15 cellular contexts compared by ENCODE assay signal in genomic region chr20:62825288-62825993, GRCh38. TPM values are rescaled to one million over a fixed set of nuclear protein-coding genes. Genes with fewer than 3 reads are reported as not detected.
A peak's percentile ranks its signal among the peaks of the same experiment; 100 is the strongest.
DNase-seq lines count a peak whose midpoint lies in the region; ATAC-seq and TF ChIP-seq lines count a peak whose summit lies in the region.
"Had no signal": no experiment of that assay in that cellular context is flagged by ENCODE, and none has a peak within 500 bp of the region (broad histone marks: within the 10 kb centered on the region; RNA-seq: fewer than 3 reads in every experiment).

No MANE protein-coding gene starts in this region.

- H3K4me3 ChIP-seq in IMR-90 (ENCODE audit: insufficient read depth, low read depth, low read length) = no peak overlapping the region
- peak overlapping the region in 1 of 2 donors; percentile 58 for H3K4me3 ChIP-seq in ascending aorta

- intact Hi-C loops in Calu3 (cut with micrococcal nuclease; ENCODE audit: unreplicated experiment) (no loop called here), IMR-90 (cut with micrococcal nuclease) (no loop called here), ascending aorta (cut with DNase I) (loop anchor here (1.0 kb wide), 1 partner anchor 31 kb away; no protein-coding TSS in a partner anchor)

- H3K79me1 ChIP-seq in IMR-90 (ENCODE audit: low read depth in 1 of 2, low read length in 2 of 2) = no peaks in the 10 kb centered on the region

- TF ChIP-seq CTCF in Calu3 (IDR thresholded peaks at IDR 0.05; ENCODE audit: unreplicated experiment) (no peak), IMR-90 (conservative IDR thresholded peaks at IDR 0.05; ENCODE audit: low read depth, low read length) (no peak), ascending aorta (IDR thresholded peaks at IDR 0.05) (no peak), omental fat pad (IDR thresholded peaks at IDR 0.05) (no peak)

- H3K4me1 Mint-ChIP-seq in Calu3 (ENCODE audit: low read depth, unreplicated experiment) = peaks cover 6% of the 10 kb centered on the region
- H3K4me1 Mint-ChIP-seq in activated CD8-positive, alpha-beta T cell treated with anti-CD3 and anti-CD28 coated beads, Interleukin-2, amount 10 ng/mL, durations not matched to agents 7 days and 5 days (ENCODE audit: low read depth) = peaks cover 2% of the 10 kb centered on the region
- H3K4me1 Mint-ChIP-seq: stimulated activated effector memory CD8-positive, alpha-beta T cell treated with anti-CD3 and anti-CD28 coated beads, Interleukin-12 subunit alpha, Interleukin-12 subunit beta, amount 100 ng/mL, for 72 hours had no signal

- no peak overlapping the region for H3K27ac ChIP-seq in IMR-90 (ENCODE audit: insufficient read depth, low read length)
- peak overlapping the region; percentile 52 to 58 for H3K27ac ChIP-seq in ascending aorta
- H3K27ac ChIP-seq: thoracic aorta had no signal

- H3K9me3 Mint-ChIP-seq in Calu3 (ENCODE audit: low read depth, unreplicated experiment) = no peaks in the 10 kb centered on the region
- no peaks in the 10 kb centered on the region for H3K9me3 Mint-ChIP-seq in activated CD8-positive, alpha-beta T cell treated with anti-CD3 and anti-CD28 coated beads, Interleukin-2, amount 10 ng/mL, durations not matched to agents 7 days and 5 days (ENCODE audit: insufficient read depth)
- H3K9me3 Mint-ChIP-seq: activated T-cell treated with anti-CD3 and anti-CD28 coated beads, Interleukin-2, amount 50 U/mL, for 4 hours; CD8-positive, alpha-beta memory T cell; naive thymus-derived CD8-positive, alpha-beta T cell; stimulated activated effector memory CD8-positive, alpha-beta T cell treated with anti-CD3 and anti-CD28 coated beads, Interleukin-12 subunit alpha, Interleukin-12 subunit beta, amount 100 ng/mL, for 72 hours had no signal

- no peak overlapping the region for H2AK9ac ChIP-seq in IMR-90 (replicated peaks; ENCODE audit: low read depth, low read length, poor library complexity)

- no peak overlapping the region for H3K4ac ChIP-seq in IMR-90 (ENCODE audit: low read depth, low read length)

- TF ChIP-seq RAD21 in IMR-90 (IDR thresholded peaks at IDR 0.05; ENCODE audit: low read length) = no peak

- H4K91ac ChIP-seq in IMR-90 (ENCODE audit: insufficient read depth, low read depth, low read length) = no peak overlapping the region

- H3K27me3 Mint-ChIP-seq in Calu3 (ENCODE audit: unreplicated experiment) = no peaks in the 10 kb centered on the region
- H3K27me3 Mint-ChIP-seq in activated CD8-positive, alpha-beta T cell treated with anti-CD3 and anti-CD28 coated beads, Interleukin-2, amount 10 ng/mL, durations not matched to agents 7 days and 5 days (ENCODE audit: low read depth) = no peaks in the 10 kb centered on the region
- H3K27me3 Mint-ChIP-seq: CD8-positive, alpha-beta memory T cell; naive thymus-derived CD8-positive, alpha-beta T cell had no signal

- POLR2A ChIA-PET in IMR-90 (lab: Charles Lee; ENCODE audit: unreplicated experiment) = no interaction called here
- POLR2A ChIA-PET in activated CD8-positive, alpha-beta T cell treated with anti-CD3 and anti-CD28 coated beads, Interleukin-2, amount 10 ng/mL, durations not matched to agents 7 days and 5 days (lab: Charles Lee) = no interaction called here

- H2AFZ ChIP-seq in IMR-90 (replicated peaks; ENCODE audit: low read length, poor library complexity) = no peak overlapping the region

- H4K20me1 ChIP-seq in IMR-90 (ENCODE audit: insufficient read depth, low read length) = no peaks in the 10 kb centered on the region

- H2BK15ac ChIP-seq in IMR-90 (ENCODE audit: low read depth, low read length) = no peak overlapping the region

- no peak overlapping the region for H4K5ac ChIP-seq in IMR-90 (ENCODE audit: low read depth, low read length)

- in situ Hi-C loops in IMR-90 (cut with MboI; ENCODE audit: low sequenced_read_pairs) = no loop called here

- H3K27ac Mint-ChIP-seq in Calu3 (ENCODE audit: unreplicated experiment) = no peak overlapping the region
- H3K27ac Mint-ChIP-seq in activated CD8-positive, alpha-beta T cell treated with anti-CD3 and anti-CD28 coated beads, Interleukin-2, amount 10 ng/mL, durations not matched to agents 7 days and 5 days = no peak overlapping the region
- H3K27ac Mint-ChIP-seq: CD8-positive, alpha-beta memory T cell; stimulated activated effector memory CD8-positive, alpha-beta T cell treated with anti-CD3 and anti-CD28 coated beads, Interleukin-12 subunit alpha, Interleukin-12 subunit beta, amount 100 ng/mL, for 72 hours had no signal

- H3K36me3 ChIP-seq in IMR-90 (ENCODE audit: control insufficient read depth, insufficient read depth, low read length) (no peaks in the 10 kb centered on the region), ascending aorta (no peaks in the 10 kb centered on the region)
- H3K36me3 ChIP-seq: thoracic aorta had no signal

- peak overlapping the region; percentile 53 for H3K4me3 Mint-ChIP-seq in Calu3 (ENCODE audit: low read depth, unreplicated experiment)
- no peak overlapping the region for H3K4me3 Mint-ChIP-seq in activated CD8-positive, alpha-beta T cell treated with anti-CD3 and anti-CD28 coated beads, Interleukin-2, amount 10 ng/mL, durations not matched to agents 7 days and 5 days
- H3K4me3 Mint-ChIP-seq: stimulated activated effector memory CD8-positive, alpha-beta T cell treated with anti-CD3 and anti-CD28 coated beads, Interleukin-12 subunit alpha, Interleukin-12 subunit beta, amount 100 ng/mL, for 72 hours had no signal

- no peak overlapping the region for H3K9ac ChIP-seq in IMR-90 (ENCODE audit: low read depth, low read length)

- no peak overlapping the region for H3K56ac ChIP-seq in IMR-90 (ENCODE audit: extremely low read depth, insufficient read depth, low read length)

- ATAC-seq in IMR-90 (ENCODE audit: low read depth) (no peak), omental fat pad (ENCODE audit: low FRiP score) (peak; percentile 12), GM19324 (IDR thresholded peaks at IDR 0.05; ENCODE audit: low FRiP score, unreplicated experiment) (no peak)
- no peak for ATAC-seq in activated CD8-positive, alpha-beta T cell treated with anti-CD3 and anti-CD28 coated beads, Interleukin-2, amount 10 ng/mL, durations not matched to agents 7 days and 5 days
- ATAC-seq: stimulated activated effector memory CD8-positive, alpha-beta T cell treated with anti-CD3 and anti-CD28 coated beads, Interleukin-12 subunit alpha, Interleukin-12 subunit beta, amount 100 ng/mL, for 72 hours had no signal

- no peak overlapping the region for H3K4me2 ChIP-seq in IMR-90 (ENCODE audit: low read depth, low read length)

- H3K27me3 ChIP-seq in IMR-90 (ENCODE audit: control insufficient read depth, insufficient read depth, low read length) (no peaks in the 10 kb centered on the region), ascending aorta (no peaks in the 10 kb centered on the region)

- no peak overlapping the region for H2BK120ac ChIP-seq in IMR-90 (ENCODE audit: low read depth, low read length)

- no peak overlapping the region for H3K23ac ChIP-seq in IMR-90 (ENCODE audit: low read depth, low read length)

- no peaks in the 10 kb centered on the region for H3K9me1 ChIP-seq in IMR-90 (ENCODE audit: insufficient read depth, low read length)

- H2BK20ac ChIP-seq in IMR-90 (ENCODE audit: low read depth, low read length) = no peak overlapping the region

- no peak for DNase-seq in Calu3
- no peak for DNase-seq in IMR-90
- DNase-seq in ascending aorta (ENCODE audit: low spot score in 2 of 2) = no peak
- no peak for DNase-seq in omental fat pad (ENCODE audit: low spot score)
- no peak for DNase-seq in activated CD8-positive, alpha-beta T cell treated with anti-CD3 and anti-CD28 coated beads, Interleukin-2, amount 10 ng/mL, durations not matched to agents 7 days and 5 days
- DNase-seq in HT-29 (ENCODE audit: low spot score) = no peak
- DNase-seq: activated T-cell treated with anti-CD3 and anti-CD28 coated beads, Interleukin-2, amount 50 U/mL, for 4 hours; GOT3; kidney glomerular epithelial cell; NCI-H1417 treated with DMSO at 0.1 percent for 48 hours had no signal

- H3K18ac ChIP-seq in IMR-90 (ENCODE audit: low read depth, low read length) = no peak overlapping the region

- dilution Hi-C loops in IMR-90 (cut with HindIII; ENCODE audit: low sequenced_read_pairs, unreplicated experiment) = no loop called here

- H3K4me1 ChIP-seq in IMR-90 (ENCODE audit: control insufficient read depth, insufficient read depth, low read length) = no peaks in the 10 kb centered on the region
- H3K4me1 ChIP-seq in ascending aorta = peaks cover 7 to 11% of the 10 kb centered on the region in 2 donors

- H3K9me3 ChIP-seq in IMR-90 (ENCODE audit: control insufficient read depth, insufficient read depth, low read length) = no peaks in the 10 kb centered on the region
- H3K9me3 ChIP-seq in ascending aorta = no peaks in the 10 kb centered on the region
- H3K9me3 ChIP-seq: thoracic aorta had no signal

- no peak overlapping the region for H4K8ac ChIP-seq in IMR-90 (ENCODE audit: low read depth in 2 of 2, low read length in 2 of 2)

- peaks cover 11% of the 10 kb centered on the region for H3K36me3 Mint-ChIP-seq in Calu3 (ENCODE audit: insufficient read depth, unreplicated experiment)
- H3K36me3 Mint-ChIP-seq in activated CD8-positive, alpha-beta T cell treated with anti-CD3 and anti-CD28 coated beads, Interleukin-2, amount 10 ng/mL, durations not matched to agents 7 days and 5 days (ENCODE audit: low read depth) = no peaks in the 10 kb centered on the region
- H3K36me3 Mint-ChIP-seq: CD8-positive, alpha-beta memory T cell; naive thymus-derived CD8-positive, alpha-beta T cell; stimulated activated effector memory CD8-positive, alpha-beta T cell treated with anti-CD3 and anti-CD28 coated beads, Interleukin-12 subunit alpha, Interleukin-12 subunit beta, amount 100 ng/mL, for 72 hours had no signal

- H3K14ac ChIP-seq in IMR-90 (replicated peaks; ENCODE audit: low read depth, low read length) = no peak overlapping the region

- CTCF ChIA-PET in Calu3 (lab: Charles Lee) (interaction anchor here (0.7 to 1.2 kb wide), 2 partner anchors 10 to 139 kb away, joined by 3 to 4 read pairs; no protein-coding TSS in a partner anchor), IMR-90 (lab: Yijun Ruan, JAX) (no interaction called here)
- CTCF ChIA-PET in activated CD8-positive, alpha-beta T cell treated with anti-CD3 and anti-CD28 coated beads, Interleukin-2, amount 10 ng/mL, durations not matched to agents 7 days and 5 days (lab: Charles Lee) = no interaction called here

- TF ChIP-seq POLR2A in IMR-90 (IDR thresholded peaks at IDR 0.05; ENCODE audit: low read depth, low read length) = no peak

- WGBS in IMR-90 (ENCODE audit: extremely low coverage in 2 of 2, insufficient read length in 1 of 2), 2 experiments = 89% methylated on average over 12 of the region's 24 CpGs; no CpG with 5 or more reads in 1 of the 2 experiments

- H2AK5ac ChIP-seq in IMR-90 (ENCODE audit: low read depth, low read length) = peak overlapping the region; percentile 8; the same call in 1 of the 2 replicates

- no peak overlapping the region for H2BK5ac ChIP-seq in IMR-90 (ENCODE audit: low read depth, low read length, poor library complexity, severe bottlenecking)

- no TSS peak for BruUV-seq in Calu3 (replicated peaks; lab: Mats Ljungman, UMichigan)
- no TSS peak for BruUV-seq in IMR-90 (replicated peaks; lab: Mats Ljungman, UMichigan)

RNA-seq across cellular contexts. Expression of gene COL9A3, which starts 8.6 kb away (rescaled TPM):
- total RNA-seq in Calu3 (2022) = 2.7 TPM in 2 replicates
- 0.28 and 0.36 TPM in 2 replicates for total RNA-seq in IMR-90 (2012; rRNA removed)
- polyA plus RNA-seq in IMR-90 (2012; rRNA removed) = 1.4 TPM in 2 replicates
- polyA plus RNA-seq in IMR-90 (2012; cell fraction: cytosol; rRNA removed) = 2.3 and 2.9 TPM in 2 replicates
- polyA plus RNA-seq in IMR-90 (2012; cell fraction: nucleus; rRNA removed; ENCODE audit: low replicate concordance) = 11.3 and 14.6 TPM in 2 replicates
- 13.8 TPM for total RNA-seq in ascending aorta
- 1 to 10 TPM; 2.3 to 6.3 (median 3.6) TPM for total RNA-seq in omental fat pad
- not detected for total RNA-seq in activated CD8-positive, alpha-beta T cell treated with anti-CD3 and anti-CD28 coated beads, Interleukin-2, amount 10 ng/mL, durations not matched to agents 7 days and 5 days
- 57.4 and 59.7 TPM in 2 replicates for total RNA-seq in HT-29 (2014; rRNA removed; shearing (Covaris generic))
- total RNA-seq: CD8-positive, alpha-beta memory T cell had no signal
- polyA plus RNA-seq: CD8-positive, alpha-beta memory T cell had no signal

RNA-seq across cellular contexts. Expression of gene OGFR, which starts 20.8 kb away (rescaled TPM):
- total RNA-seq in Calu3 (2022) = 80.1 and 98.2 TPM in 2 replicates
- 22.4 and 26.9 TPM in 2 replicates for total RNA-seq in IMR-90 (2012; rRNA removed)
- 30.1 and 38.2 TPM in 2 replicates for polyA plus RNA-seq in IMR-90 (2012; rRNA removed)
- polyA plus RNA-seq in IMR-90 (2012; cell fraction: cytosol; rRNA removed) = 45.5 and 52.1 TPM in 2 replicates
- 73.9 and 106 TPM in 2 replicates for polyA plus RNA-seq in IMR-90 (2012; cell fraction: nucleus; rRNA removed; ENCODE audit: low replicate concordance)
- 77.4 TPM for total RNA-seq in ascending aorta
- total RNA-seq in omental fat pad = 10 to 100 TPM; 34.0 to 84.2 (median 52.8) TPM
- total RNA-seq in activated CD8-positive, alpha-beta T cell treated with anti-CD3 and anti-CD28 coated beads, Interleukin-2, amount 10 ng/mL, durations not matched to agents 7 days and 5 days = 10 to 100 TPM; 67.0 to 76.6 TPM
- total RNA-seq in HT-29 (2014; rRNA removed; shearing (Covaris generic)) = 197 and 202 TPM in 2 replicates

RNA-seq across cellular contexts. Expression of gene MRGBP, which starts 29.2 kb away (rescaled TPM):
- 28.9 and 31.8 TPM in 2 replicates for total RNA-seq in Calu3 (2022)
- 18.3 and 21.9 TPM in 2 replicates for total RNA-seq in IMR-90 (2012; rRNA removed)
- 15.5 and 17.7 TPM in 2 replicates for polyA plus RNA-seq in IMR-90 (2012; rRNA removed)
- 14.9 and 16.0 TPM in 2 replicates for polyA plus RNA-seq in IMR-90 (2012; cell fraction: cytosol; rRNA removed)
- 21.4 and 23.1 TPM in 2 replicates for polyA plus RNA-seq in IMR-90 (2012; cell fraction: nucleus; rRNA removed; ENCODE audit: low replicate concordance)
- total RNA-seq in ascending aorta = 5.7 TPM
- total RNA-seq in omental fat pad = 10 to 100 TPM in 2 of 4 donors, 1 to 10 TPM in 2; 8.0 to 10.4 (median 9.1) TPM
- 10 to 100 TPM; 18.3 to 19.2 TPM for total RNA-seq in activated CD8-positive, alpha-beta T cell treated with anti-CD3 and anti-CD28 coated beads, Interleukin-2, amount 10 ng/mL, durations not matched to agents 7 days and 5 days
- total RNA-seq in HT-29 (2014; rRNA removed; shearing (Covaris generic)) = 88.8 and 98.8 TPM in 2 replicates

RNA-seq across cellular contexts. Expression of gene TCFL5, which starts 36.2 kb away (rescaled TPM):
- total RNA-seq in Calu3 (2022) (18.9 and 22.3 TPM in 2 replicates), IMR-90 (2012; rRNA removed) (8.2 and 8.3 TPM in 2 replicates), ascending aorta (1.1 TPM), omental fat pad (1 to 10 TPM; 6.1 to 7.7 (median 6.3) TPM)
- polyA plus RNA-seq in IMR-90 (2012; rRNA removed) = 5.6 and 6.0 TPM in 2 replicates
- 2.6 and 3.6 TPM in 2 replicates for polyA plus RNA-seq in IMR-90 (2012; cell fraction: cytosol; rRNA removed)
- polyA plus RNA-seq in IMR-90 (2012; cell fraction: nucleus; rRNA removed; ENCODE audit: low replicate concordance) = 2.4 and 9.6 TPM in 2 replicates
- 1 to 10 TPM; 7.9 to 9.6 TPM for total RNA-seq in activated CD8-positive, alpha-beta T cell treated with anti-CD3 and anti-CD28 coated beads, Interleukin-2, amount 10 ng/mL, durations not matched to agents 7 days and 5 days
- total RNA-seq in HT-29 (2014; rRNA removed; shearing (Covaris generic)) = 16.1 and 17.1 TPM in 2 replicates
